9 cellular contexts compared by ENCODE assay signal in genomic region chr17:33234930-33235685, GRCh38. TPM values are rescaled to one million over a fixed set of nuclear protein-coding genes. Genes with fewer than 3 reads are reported as not detected.
DNase-seq lines count a peak whose midpoint lies in the region; ATAC-seq and TF ChIP-seq lines count a peak whose summit lies in the region.
"Had no signal": no experiment of that assay in that cellular context is flagged by ENCODE, and none has a peak within 500 bp of the region (broad histone marks: within the 10 kb centered on the region; RNA-seq: fewer than 3 reads in every experiment).

No MANE protein-coding gene starts in this region.

- H3K27ac ChIP-seq in SJSA1 (no peak overlapping the region), foreskin keratinocyte (peak overlapping the region; percentile 3)

- peak; percentile 97 for ATAC-seq in foreskin keratinocyte
- no peak for ATAC-seq in GM21619 (IDR thresholded peaks at IDR 0.05; ENCODE audit: unreplicated experiment)
- no peak for ATAC-seq in HG03342 (IDR thresholded peaks at IDR 0.05; ENCODE audit: unreplicated experiment)

- DNase-seq in EH (ENCODE audit: low read depth) (peak; percentile 91), SJSA1 (ENCODE audit: low read depth in 1 of 2, low spot score in 2 of 2) (peak; percentile 44 to 55), foreskin keratinocyte (peak; percentile 89 to 94), retina (peak; percentile 43), NCI-H82 treated with DMSO at 0.1 percent for 48 hours (lab: John Stamatoyannopoulos, UW; ENCODE audit: unreplicated experiment) (no peak)
- DNase-seq in stimulated activated CD8-positive, alpha-beta memory T cell treated with anti-CD3 and anti-CD28 coated beads, Interleukin-4, amount 100 ng/mL, for 48 hours = no peak
- DNase-seq: cortex of kidney had no signal

- no peaks in the 10 kb centered on the region for H3K9me3 ChIP-seq in SJSA1 (replicated peaks)

- no peaks in the 10 kb centered on the region for H3K27me3 ChIP-seq in SJSA1 (replicated peaks)
- H3K27me3 ChIP-seq in foreskin keratinocyte = peaks cover 2% of the 10 kb centered on the region

- peaks cover 7% of the 10 kb centered on the region for H3K4me1 ChIP-seq in SJSA1 (replicated peaks)
- H3K4me1 ChIP-seq in foreskin keratinocyte = peaks cover 9% of the 10 kb centered on the region

- H3K4me3 ChIP-seq in SJSA1 = no peak overlapping the region

- TF ChIP-seq CTCF in foreskin keratinocyte (conservative IDR thresholded peaks at IDR 0.05) = no peak

- no peaks in the 10 kb centered on the region for H3K36me3 ChIP-seq in SJSA1

RNA-seq across cellular contexts. Expression of gene ASIC2, which starts 58.0 kb away (rescaled TPM):
- total RNA-seq in SJSA1 (2014; rRNA removed; shearing (Covaris generic)) = not detected in 2 replicates
- total RNA-seq in foreskin keratinocyte = 0.07 and 0.14 TPM in 2 replicates
- polyA plus RNA-seq in foreskin keratinocyte = 0.02 and 0.04 TPM in 2 replicates

Comparison
In these comparisons a context has a peak if more than half of its experiments do, and no peak if none do; other contexts are left out.
1. DNase-seq: peak in EH (single experiment), SJSA1 (2 of 2), foreskin keratinocyte (2 of 2) and retina (single experiment); none in NCI-H82 treated with DMSO at 0.1 percent for 48 hours (single experiment) and stimulated activated CD8-positive, alpha-beta memory T cell treated with anti-CD3 and anti-CD28 coated beads, Interleukin-4, amount 100 ng/mL, for 48 hours (single experiment).